ENCODE assay signal across 20 cellular contexts in the genomic region with DNA sequence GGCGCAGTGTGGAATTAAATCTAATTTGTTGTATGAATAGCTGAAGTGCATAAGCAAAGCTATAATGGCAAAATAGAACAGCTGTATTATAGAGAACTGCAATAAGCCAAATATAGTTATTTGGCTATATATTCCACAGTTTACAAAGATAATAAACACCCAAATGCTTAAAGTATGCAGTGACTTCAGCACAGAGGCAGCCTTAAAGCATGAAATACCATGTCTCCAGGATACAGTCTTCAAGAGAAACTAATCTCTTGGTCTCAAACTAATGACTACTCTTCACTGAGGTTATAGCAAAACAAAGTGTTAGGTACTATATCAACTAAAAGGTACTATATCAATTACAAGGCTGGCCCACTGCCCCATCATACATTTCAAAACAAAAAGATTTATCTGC. TPM values are rescaled to one million over a fixed set of nuclear protein-coding genes. Genes with fewer than 3 reads are reported as not detected.
DNase-seq lines count a peak whose midpoint lies in the region; TF ChIP-seq lines count a peak whose summit lies in the region.
"Had no signal": no experiment of that assay in that cellular context is flagged by ENCODE, and none has a peak within 500 bp of the region (broad histone marks: within the 10 kb centered on the region; RNA-seq: fewer than 3 reads in every experiment).

No MANE protein-coding gene starts in this region.

- no peak overlapping the region for H3K27ac Mint-ChIP-seq in glutamatergic neuron (ENCODE audit: unreplicated experiment)
- H3K27ac Mint-ChIP-seq: activated naive CD4-positive, alpha-beta T cell treated with anti-CD3 and anti-CD28 coated beads for 36 hours had no signal

- no peak overlapping the region for H3K9ac ChIP-seq in adipocyte (ENCODE audit: low read length)
- H3K9ac ChIP-seq in rectal smooth muscle tissue (ENCODE audit: low read length): no peak overlapping the region
- H3K9ac ChIP-seq: BLaER1, parathyroid adenoma had no signal

- H3K36me3 ChIP-seq in adipocyte (ENCODE audit: control insufficient read depth, insufficient read depth, low read length, severe bottlenecking) (peaks cover 27% of the 10 kb centered on the region), rectal smooth muscle tissue (ENCODE audit: control insufficient read depth, insufficient read depth, low read length) (peaks cover 3% of the 10 kb centered on the region)

- H3K36me3 Mint-ChIP-seq in glutamatergic neuron (ENCODE audit: unreplicated experiment): peaks cover 5% of the 10 kb centered on the region

- H3K4me3 ChIP-seq in adipocyte (ENCODE audit: low read length) (no peak overlapping the region), fibroblast of the aortic adventitia (ENCODE audit: low read depth, low read length) (no peak overlapping the region), rectal smooth muscle tissue (ENCODE audit: low read length) (no peak overlapping the region)
- H3K4me3 ChIP-seq: BLaER1, mucosa of descending colon had no signal

- no peaks in the 10 kb centered on the region for H3K9me3 Mint-ChIP-seq in glutamatergic neuron (ENCODE audit: unreplicated experiment)
- H3K9me3 Mint-ChIP-seq: activated naive CD4-positive, alpha-beta T cell treated with anti-CD3 and anti-CD28 coated beads for 36 hours had no signal

- no peaks in the 10 kb centered on the region for H3K4me1 Mint-ChIP-seq in glutamatergic neuron (ENCODE audit: low read depth, unreplicated experiment)

- no peaks in the 10 kb centered on the region for H3K27me3 ChIP-seq in adipocyte (replicated peaks; ENCODE audit: control insufficient read depth, insufficient read depth, low read length)
- H3K27me3 ChIP-seq in rectal smooth muscle tissue (ENCODE audit: control insufficient read depth, insufficient read depth, low read length): no peaks in the 10 kb centered on the region
- H3K27me3 ChIP-seq: BLaER1 had no signal

- peak; percentile 43 for DNase-seq in GM03348 (ENCODE audit: low spot score)
- peak; percentile 76 for DNase-seq in adipocyte (ENCODE audit: low read depth)
- DNase-seq in fibroblast of the aortic adventitia (ENCODE audit: low read depth): peak; percentile 70
- no peak for DNase-seq in glutamatergic neuron
- no peak for DNase-seq in NCI-H2107 treated with DMSO at 0.1 percent for 48 hours (lab: John Stamatoyannopoulos, UW; ENCODE audit: unreplicated experiment)
- no peak for DNase-seq in activated effector memory CD4-positive, alpha-beta T cell treated with Interleukin-2 at 50 U/mL for 16 hours
- DNase-seq in cerebellar cortex (ENCODE audit: low spot score): no peak
- DNase-seq: activated CD8-positive, alpha-beta memory T cell treated with anti-CD3 and anti-CD28 coated beads, Interleukin-2, amount 50 U/mL, for 48 hours; activated naive CD4-positive, alpha-beta T cell treated with anti-CD3 and anti-CD28 coated beads for 36 hours; central memory CD4-positive, alpha-beta T cell; DMS153; Karpas-422; kidney; mucosa of descending colon; NCI-H1436; NCI-H2227 treated with DMSO at 0.1 percent for 48 hours; T-helper 2 cell had no signal

- H3K27me3 Mint-ChIP-seq in glutamatergic neuron (ENCODE audit: unreplicated experiment): peaks cover 2% of the 10 kb centered on the region

- peak overlapping the region; percentile 37 for H3K27ac ChIP-seq in rectal smooth muscle tissue (ENCODE audit: low read depth, low read length)
- H3K27ac ChIP-seq: BLaER1 had no signal

- H3K9me3 ChIP-seq in adipocyte (ENCODE audit: control insufficient read depth, low read length): no peaks in the 10 kb centered on the region
- H3K9me3 ChIP-seq: BLaER1, mucosa of descending colon had no signal

- peaks cover 37% of the 10 kb centered on the region for H3K4me1 ChIP-seq in adipocyte (ENCODE audit: control insufficient read depth, insufficient read depth, low read length)
- peaks cover 20% of the 10 kb centered on the region for H3K4me1 ChIP-seq in rectal smooth muscle tissue (ENCODE audit: control insufficient read depth, insufficient read depth, low read length)
- H3K4me1 ChIP-seq: BLaER1 had no signal

- TF ChIP-seq CTCF in fibroblast of the aortic adventitia (IDR thresholded peaks at IDR 0.05; ENCODE audit: insufficient read depth, low read length) (no peak), glutamatergic neuron (IDR thresholded peaks at IDR 0.05; ENCODE audit: partially characterized antibody, unreplicated experiment) (no peak)

- no peak overlapping the region for H3K4me3 Mint-ChIP-seq in glutamatergic neuron (ENCODE audit: unreplicated experiment)
- H3K4me3 Mint-ChIP-seq: activated naive CD4-positive, alpha-beta T cell treated with anti-CD3 and anti-CD28 coated beads for 36 hours had no signal

RNA-seq across cellular contexts. Expression of a gene that starts 48.0 kb away (rescaled TPM):
- 95.2 and 122 TPM in 2 replicates for total RNA-seq in fibroblast of the aortic adventitia (ENCODE audit: low replicate concordance)
- 68.5 TPM for total RNA-seq in glutamatergic neuron (ENCODE audit: unreplicated experiment)

Comparison
In these comparisons a context has a peak if more than half of its experiments do, and no peak if none do; other contexts are left out.
1. DNase-seq: peak in GM03348 (single experiment), adipocyte (single experiment) and fibroblast of the aortic adventitia (single experiment); none in glutamatergic neuron (single experiment), NCI-H2107 treated with DMSO at 0.1 percent for 48 hours (single experiment), activated effector memory CD4-positive, alpha-beta T cell treated with Interleukin-2 at 50 U/mL for 16 hours (single experiment) and cerebellar cortex (single experiment).